In the genomic region with DNA sequence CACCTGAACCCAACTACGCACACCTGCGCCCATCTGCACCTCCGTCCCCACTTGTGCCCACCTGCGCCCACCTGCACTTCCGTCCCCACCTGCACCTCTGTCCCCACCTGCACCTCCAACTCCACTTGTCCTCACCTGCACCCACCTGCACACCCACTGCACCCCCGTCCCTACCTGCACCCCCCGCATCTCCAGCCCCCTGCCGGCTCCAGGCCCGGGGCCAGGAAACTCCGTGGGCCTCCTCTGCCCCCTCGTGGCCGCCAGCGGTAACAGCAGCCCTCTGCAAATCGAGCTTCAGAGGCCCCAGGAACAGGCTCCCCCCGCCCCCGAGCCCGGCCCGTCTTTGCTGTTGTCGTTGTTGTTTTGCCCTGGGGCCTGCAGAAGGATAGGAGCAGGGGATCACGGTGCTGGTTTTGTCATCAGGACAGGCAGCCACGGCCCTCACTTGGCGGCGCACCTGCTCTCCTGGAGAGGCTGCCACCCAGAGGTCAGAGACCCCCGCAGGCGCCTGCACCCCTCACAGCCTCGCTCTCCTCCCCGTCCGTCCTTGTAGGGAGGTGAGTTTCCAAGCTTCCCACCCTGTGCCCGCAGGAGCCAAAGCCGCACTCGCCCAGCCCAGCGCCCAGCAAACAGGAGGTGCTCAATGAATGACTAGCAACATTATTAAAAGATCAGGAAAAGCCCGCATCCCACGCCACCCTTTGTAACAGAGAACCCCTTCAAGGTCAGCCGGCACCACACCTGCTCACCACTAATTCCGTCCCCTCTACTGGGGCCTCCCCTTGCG, we compare ENCODE assay signal across 8 cellular contexts.
DNase-seq lines count a peak whose midpoint lies in the region; ATAC-seq lines count a peak whose summit lies in the region.

No MANE protein-coding gene starts in this region.

- H3K4me1 ChIP-seq in CD8-positive, alpha-beta memory T cell (ENCODE audit: insufficient read depth, low read length) = peaks cover 10% of the 10 kb centered on the region

- peaks cover 0 to 12% (median 4%) of the 10 kb centered on the region in 3 donors for H3K4me1 Mint-ChIP-seq in CD8-positive, alpha-beta memory T cell
- H3K4me1 Mint-ChIP-seq in central memory CD8-positive, alpha-beta T cell = no peaks in the 10 kb centered on the region

- POLR2A ChIA-PET in CD8-positive, alpha-beta memory T cell (lab: Charles Lee) = interaction anchor here (0.7 to 2.3 kb wide), 5 partner anchors 14 to 379 kb away, joined by 3 to 17 read pairs (median 4); partner anchors contain the start of gene GADD45B

- H3K36me3 Mint-ChIP-seq in CD8-positive, alpha-beta memory T cell = no peaks in the 10 kb centered on the region
- H3K36me3 Mint-ChIP-seq in central memory CD8-positive, alpha-beta T cell (ENCODE audit: insufficient read depth) = peaks cover 3% of the 10 kb centered on the region

- no peaks in the 10 kb centered on the region for H3K9me3 ChIP-seq in CD8-positive, alpha-beta memory T cell (ENCODE audit: low read length)

- no peak overlapping the region for H3K4me3 ChIP-seq in CD8-positive, alpha-beta memory T cell (ENCODE audit: low read length)
- H3K4me3 ChIP-seq in Jurkat, Clone E6-1 (ENCODE audit: low read length) = no peak overlapping the region

- peaks cover 0 to 4% of the 10 kb centered on the region in 2 donors for H3K27me3 Mint-ChIP-seq in CD8-positive, alpha-beta memory T cell
- no peaks in the 10 kb centered on the region for H3K27me3 Mint-ChIP-seq in central memory CD8-positive, alpha-beta T cell

- ATAC-seq in central memory CD8-positive, alpha-beta T cell (replicated peaks; ENCODE audit: extremely low read depth, poor library complexity, severe bottlenecking) = peak; percentile 76
- ATAC-seq in HG03342 (IDR thresholded peaks at IDR 0.05; ENCODE audit: unreplicated experiment) = no peak

- DNase-seq in CD8-positive, alpha-beta memory T cell = peak; percentile 68 to 84 (median 70)
- peak; percentile 50 for DNase-seq in Jurkat, Clone E6-1 (ENCODE audit: low read depth, low spot score)
- DNase-seq in activated CD4-positive, alpha-beta T cell treated with anti-CD3 and anti-CD28 coated beads for 24 hours (ENCODE audit: low read depth in 2 of 2) = peak; percentile 55 to 59
- DNase-seq in central memory CD8-positive, alpha-beta T cell (ENCODE audit: low spot score in 2 of 2) = peak; percentile 65 to 70
- DNase-seq in kidney glomerular epithelial cell (lab: John Stamatoyannopoulos, UW) = peak; percentile 8
- peak; percentile 62 to 70 for DNase-seq in stimulated activated CD4-positive, alpha-beta T cell treated with anti-CD3 and anti-CD28 coated beads, Interleukin-2, amount 100 ng/mL, for 48 hours
- DNase-seq in HCEC 1CT = no peak

- no peaks in the 10 kb centered on the region for H3K36me3 ChIP-seq in CD8-positive, alpha-beta memory T cell (ENCODE audit: insufficient read depth, low read length)

- H3K27me3 ChIP-seq in CD8-positive, alpha-beta memory T cell (ENCODE audit: insufficient read depth, low read length, poor library complexity, severe bottlenecking) = no peaks in the 10 kb centered on the region

- no peaks in the 10 kb centered on the region for H3K9me3 Mint-ChIP-seq in CD8-positive, alpha-beta memory T cell
- H3K9me3 Mint-ChIP-seq in central memory CD8-positive, alpha-beta T cell = no peaks in the 10 kb centered on the region

- no peak overlapping the region for H3K27ac ChIP-seq in CD8-positive, alpha-beta memory T cell (ENCODE audit: low read depth, low read length)

- H3K4me3 Mint-ChIP-seq in CD8-positive, alpha-beta memory T cell = peak overlapping the region in 1 of 7 donors; percentile 44
- H3K4me3 Mint-ChIP-seq in central memory CD8-positive, alpha-beta T cell = peak overlapping the region; percentile 13

- CTCF ChIA-PET in CD8-positive, alpha-beta memory T cell (lab: Charles Lee) = interaction anchor here (0.6 to 10.1 kb wide), 17 partner anchors 9 to 197 kb away, joined by 3 to 152 read pairs (median 5); partner anchors contain the start of gene GADD45B

- peak overlapping the region in 2 of 8 donors; percentile 23 to 85 for H3K27ac Mint-ChIP-seq in CD8-positive, alpha-beta memory T cell
- H3K27ac Mint-ChIP-seq in central memory CD8-positive, alpha-beta T cell (ENCODE audit: low read depth) = no peak overlapping the region
